ENCODE assay signal across 8 cellular contexts in genomic region chr5:141514330-141515111, GRCh38. TPM values are rescaled to one million over a fixed set of nuclear protein-coding genes. Genes with fewer than 3 reads are reported as not detected.
DNase-seq lines count a peak whose midpoint lies in the region; ATAC-seq and TF ChIP-seq lines count a peak whose summit lies in the region.

No MANE protein-coding gene starts in this region.

- peak overlapping the region; percentile 99 for H3K27ac ChIP-seq in parathyroid adenoma

- peaks cover 6% of the 10 kb centered on the region for H3K4me1 ChIP-seq in NT2/D1 (ENCODE audit: insufficient read depth, insufficient read length)
- peaks cover 46% of the 10 kb centered on the region for H3K4me1 ChIP-seq in parathyroid adenoma

- peak overlapping the region; percentile 80 for H3K4me2 ChIP-seq in parathyroid adenoma (ENCODE audit: low read length)

- peak overlapping the region; percentile 81 for H2AFZ ChIP-seq in parathyroid adenoma

- TF ChIP-seq CTCF in parathyroid adenoma (IDR thresholded peaks at IDR 0.05), result no peak

- H3K27me3 ChIP-seq in NT2/D1 (ENCODE audit: insufficient read depth, insufficient read length) (no peaks in the 10 kb centered on the region), parathyroid adenoma (ENCODE audit: control insufficient read depth, insufficient read depth, low read length) (no peaks in the 10 kb centered on the region)

- H3K9me3 ChIP-seq in NT2/D1 (ENCODE audit: insufficient read depth, low read length) (no peaks in the 10 kb centered on the region), parathyroid adenoma (ENCODE audit: control insufficient read depth, low read length) (no peaks in the 10 kb centered on the region)

- DNase-seq in COLO668 (lab: John Stamatoyannopoulos, UW; ENCODE audit: unreplicated experiment) (peak; percentile 5), NT2/D1 (ENCODE audit: low read depth, low spot score) (no peak), DMS53 treated with DMSO at 0.1 percent for 48 hours (lab: John Stamatoyannopoulos, UW; ENCODE audit: unreplicated experiment) (no peak)
- no peak for DNase-seq in effector CD4-positive, alpha-beta T cell

- H3K79me2 ChIP-seq in parathyroid adenoma, result peaks cover 5% of the 10 kb centered on the region

- H3K9ac ChIP-seq in NT2/D1 (ENCODE audit: insufficient read length, low read depth) (peak overlapping the region; percentile 74), parathyroid adenoma (no peak overlapping the region)

- ATAC-seq in GM21619 (IDR thresholded peaks at IDR 0.05; ENCODE audit: unreplicated experiment), result peak; percentile 7
- peak; percentile 75 for ATAC-seq in esophagus mucosa
- ATAC-seq in GM19324 (IDR thresholded peaks at IDR 0.05; ENCODE audit: low FRiP score, unreplicated experiment), result no peak

- H3K4me3 ChIP-seq in NT2/D1 (ENCODE audit: insufficient read length, low read depth) (peak overlapping the region; percentile 60), parathyroid adenoma (ENCODE audit: low read depth, low read length) (peak overlapping the region; percentile 71)

- H3K36me3 ChIP-seq in NT2/D1 (ENCODE audit: insufficient read depth, insufficient read length, low read length) (peaks cover 54% of the 10 kb centered on the region), parathyroid adenoma (ENCODE audit: control insufficient read depth, insufficient read depth, low read length) (no peaks in the 10 kb centered on the region)

RNA-seq across cellular contexts. Expression of gene PCDHGC5, which starts 25.6 kb away (rescaled TPM):
- total RNA-seq in esophagus mucosa, result 1.0 TPM

RNA-seq across cellular contexts. Expression of gene PCDHGC4, which starts 29.7 kb away (rescaled TPM):
- 1.1 TPM for total RNA-seq in esophagus mucosa

RNA-seq across cellular contexts. Expression of gene PCDHGC3, which starts 38.8 kb away (rescaled TPM):
- 38.8 TPM for total RNA-seq in esophagus mucosa
